Comparison of ENCODE assay signal across 12 cellular contexts in the genomic region with DNA sequence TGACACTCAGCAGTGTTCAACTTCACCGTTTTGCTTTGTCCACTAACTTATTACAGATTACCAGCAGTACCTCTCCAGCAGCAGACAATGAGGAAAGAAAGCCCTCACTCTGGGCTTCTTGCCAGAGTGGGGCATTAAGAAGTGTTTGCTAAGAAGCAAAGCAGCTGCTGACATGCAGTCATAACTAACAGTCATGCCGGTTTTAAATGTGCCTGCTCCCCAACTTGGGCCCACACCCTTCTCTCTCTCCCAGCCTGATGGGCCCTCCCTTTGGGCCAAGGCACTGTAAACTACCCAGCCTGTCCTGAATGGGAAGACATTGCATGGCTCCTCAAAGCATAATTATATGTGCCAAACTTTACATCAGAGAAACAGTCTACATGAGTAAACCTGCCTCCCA. TPM values are rescaled to one million over a fixed set of nuclear protein-coding genes. Genes with fewer than 3 reads are reported as not detected.
DNase-seq lines count a peak whose midpoint lies in the region; ATAC-seq and TF ChIP-seq lines count a peak whose summit lies in the region.
"Had no signal": no experiment of that assay in that cellular context is flagged by ENCODE, and none has a peak within 500 bp of the region (broad histone marks: within the 10 kb centered on the region; RNA-seq: fewer than 3 reads in every experiment).

No MANE protein-coding gene starts in this region.

- ATAC-seq in RWPE2 (ENCODE audit: low read depth) = peak; percentile 88
- ATAC-seq: body of pancreas had no signal

- DNase-seq in AG04450 (ENCODE audit: low read depth, low spot score) (peak; percentile 78), HT-29 (ENCODE audit: low spot score) (peak; percentile 33), RWPE2 (ENCODE audit: low spot score) (no peak), glomerular visceral epithelial cell (ENCODE audit: extremely low spot score) (peak; percentile 83), trophoblast cell (no peak), endodermal cell (no peak)
- DNase-seq in activated CD4-positive, alpha-beta T cell treated with anti-CD3 and anti-CD28 coated beads, Interleukin-2, amount 50 U/mL, for 48 hours = no peak
- no peak for DNase-seq in activated T-cell treated with anti-CD3 and anti-CD28 coated beads, Interleukin-2, amount 50 U/mL, for 1 hour
- DNase-seq: activated CD4-positive, CD25-positive, alpha-beta regulatory T cell treated with anti-CD3 and anti-CD28 coated beads, Interleukin-2, amount 50 U/mL, for 72 hours; kidney; testis had no signal

- H3K27me3 ChIP-seq in AG04450 (ENCODE audit: control insufficient read depth, insufficient read depth, low read length) = no peaks in the 10 kb centered on the region
- H3K27me3 ChIP-seq in RWPE2 (ENCODE audit: insufficient read depth, poor library complexity, severe bottlenecking) = no peaks in the 10 kb centered on the region
- no peaks in the 10 kb centered on the region for H3K27me3 ChIP-seq in trophoblast cell (ENCODE audit: insufficient read depth, low read length)
- no peaks in the 10 kb centered on the region for H3K27me3 ChIP-seq in endodermal cell (ENCODE audit: control insufficient read depth, insufficient read depth, low read length, poor library complexity, severe bottlenecking)
- H3K27me3 ChIP-seq: body of pancreas, testis had no signal

- POLR2A ChIA-PET in AG04450 (lab: Yijun Ruan, JAX) = no interaction called here

- H3K4me1 Mint-ChIP-seq in endodermal cell = no peaks in the 10 kb centered on the region

- no CpG with 5 or more reads among the region's 2 CpGs for WGBS in trophoblast cell (ENCODE audit: extremely low coverage, insufficient coverage, insufficient read length)
- 92% methylated on average over 2 of the region's 2 CpGs for WGBS in endodermal cell (ENCODE audit: insufficient coverage in 1 of 2, insufficient read length in 1 of 2), 2 experiments

- TF ChIP-seq CTCF in AG04450 (IDR thresholded peaks at IDR 0.05; ENCODE audit: low read depth, low read length) (no peak), RWPE2 (IDR thresholded peaks at IDR 0.05; ENCODE audit: poor library complexity, severe bottlenecking) (no peak), endodermal cell (conservative IDR thresholded peaks at IDR 0.05) (no peak)

- H2BK120ac ChIP-seq in trophoblast cell (ENCODE audit: insufficient read depth, low read length, poor library complexity) = no peak overlapping the region

- no peak overlapping the region for H2AFZ ChIP-seq in trophoblast cell (ENCODE audit: insufficient read depth, low read length, poor library complexity)

- H3K9ac ChIP-seq in trophoblast cell (ENCODE audit: low read length) (no peak overlapping the region), endodermal cell (ENCODE audit: extremely low read depth, low read length, poor library complexity, severe bottlenecking) (no peak overlapping the region)

- no peak overlapping the region for H3K14ac ChIP-seq in trophoblast cell (ENCODE audit: low read length)

- H3K36me3 ChIP-seq in RWPE2 (ENCODE audit: low read depth) = no peaks in the 10 kb centered on the region
- no peaks in the 10 kb centered on the region for H3K36me3 ChIP-seq in trophoblast cell (ENCODE audit: control insufficient read depth in 1 of 2, insufficient read depth in 2 of 2, low read length in 2 of 2)
- H3K36me3 ChIP-seq in endodermal cell (ENCODE audit: control insufficient read depth, insufficient read depth, low read length) = no peaks in the 10 kb centered on the region

- H3K27ac ChIP-seq in AG04450 (ENCODE audit: low read depth, low read length) (peak overlapping the region; percentile 34), RWPE2 (ENCODE audit: poor library complexity, severe bottlenecking) (peak overlapping the region; percentile 55), trophoblast cell (ENCODE audit: low read depth, low read length) (no peak overlapping the region), endodermal cell (ENCODE audit: low read depth, low read length) (no peak overlapping the region)
- H3K27ac ChIP-seq: body of pancreas, testis had no signal

- H3K27me3 Mint-ChIP-seq in endodermal cell (ENCODE audit: insufficient read depth) = no peaks in the 10 kb centered on the region

- no peaks in the 10 kb centered on the region for H3K79me2 ChIP-seq in trophoblast cell (ENCODE audit: control insufficient read depth, insufficient read depth, low read length, poor library complexity)

- no peak overlapping the region for H4K12ac ChIP-seq in trophoblast cell (ENCODE audit: low read depth, low read length)

- H3K4me1 ChIP-seq in RWPE2 (ENCODE audit: insufficient read depth, poor library complexity, severe bottlenecking) (peaks cover 8% of the 10 kb centered on the region), trophoblast cell (ENCODE audit: control insufficient read depth in 1 of 2, insufficient read depth in 2 of 2, low read length in 2 of 2) (no peaks in the 10 kb centered on the region), endodermal cell (ENCODE audit: control insufficient read depth, insufficient read depth, low read length) (no peaks in the 10 kb centered on the region)
- H3K4me1 ChIP-seq: body of pancreas, testis had no signal

- peaks cover 13% of the 10 kb centered on the region for H3K9me3 Mint-ChIP-seq in endodermal cell

- H4K91ac ChIP-seq in trophoblast cell (ENCODE audit: low read depth, low read length) = no peak overlapping the region

- H3K9me3 ChIP-seq in AG04450 (ENCODE audit: control insufficient read depth, insufficient read depth, low read length) (no peaks in the 10 kb centered on the region), RWPE2 (ENCODE audit: severe bottlenecking) (no peaks in the 10 kb centered on the region), trophoblast cell (ENCODE audit: insufficient read depth, low read depth, low read length) (no peaks in the 10 kb centered on the region), endodermal cell (ENCODE audit: control insufficient read depth, low read length) (peaks cover 11% of the 10 kb centered on the region)
- H3K9me3 ChIP-seq: body of pancreas, testis had no signal

- no peak overlapping the region for H3K4me2 ChIP-seq in trophoblast cell (ENCODE audit: low read length)

- no peak overlapping the region for H3K18ac ChIP-seq in trophoblast cell (ENCODE audit: low read length)

- H3K4ac ChIP-seq in trophoblast cell (ENCODE audit: low read depth, low read length) = no peak overlapping the region

- H2AK5ac ChIP-seq in trophoblast cell (ENCODE audit: low read length) = no peak overlapping the region

- H4K8ac ChIP-seq in trophoblast cell (ENCODE audit: low read depth, low read length) = no peak overlapping the region

- no peak overlapping the region for H3K23ac ChIP-seq in trophoblast cell (ENCODE audit: low read length)

- no peak overlapping the region for H3K4me3 ChIP-seq in AG04450 (ENCODE audit: low read depth, low read length)
- no peak overlapping the region for H3K4me3 ChIP-seq in RWPE2 (ENCODE audit: severe bottlenecking)
- H3K4me3 ChIP-seq in trophoblast cell (ENCODE audit: low read depth, low read length) = no peak overlapping the region
- no peak overlapping the region for H3K4me3 ChIP-seq in endodermal cell (ENCODE audit: low read length)
- H3K4me3 ChIP-seq: body of pancreas, testis had no signal

- H3K79me1 ChIP-seq in trophoblast cell (ENCODE audit: low read length) = no peaks in the 10 kb centered on the region

- H3K36me3 Mint-ChIP-seq in endodermal cell (ENCODE audit: low read depth) = no peaks in the 10 kb centered on the region

- no peak overlapping the region for H3K27ac Mint-ChIP-seq in endodermal cell

- no peak overlapping the region for H2BK5ac ChIP-seq in trophoblast cell (ENCODE audit: low read depth, low read length, poor library complexity)

- no peak overlapping the region for H3K4me3 Mint-ChIP-seq in endodermal cell

- CTCF ChIA-PET in AG04450 (lab: Charles Lee) = no interaction called here

- no peak overlapping the region for H2BK12ac ChIP-seq in trophoblast cell (ENCODE audit: low read length)

RNA-seq across cellular contexts. Expression of a gene that starts 54.6 kb away (rescaled TPM):
- 3.2 and 3.6 TPM in 2 replicates for polyA plus RNA-seq in AG04450 (2011; rRNA removed)
- polyA minus RNA-seq in AG04450 (2011; rRNA and poly(A)+ RNA removed) = 1.1 and 4.3 TPM in 2 replicates
- not detected in 2 replicates for total RNA-seq in HT-29 (2014; rRNA removed; shearing (Covaris generic))
- polyA plus RNA-seq in trophoblast cell (2013) = 0.08 and 0.12 TPM in 2 replicates
- 1 to 10 TPM; 1.8 to 3.4 TPM for total RNA-seq in endodermal cell
- polyA plus RNA-seq in endodermal cell (2013, experiment 1 of 2) = 6.7 TPM
- polyA plus RNA-seq in endodermal cell (2013, experiment 2 of 2) = 5.2 TPM

Comparison
In these comparisons a context has a peak if more than half of its experiments do, and no peak if none do; other contexts are left out.
1. DNase-seq: peak in AG04450 (single experiment), HT-29 (single experiment) and glomerular visceral epithelial cell (single experiment); none in RWPE2 (single experiment), activated CD4-positive, alpha-beta T cell treated with anti-CD3 and anti-CD28 coated beads, Interleukin-2, amount 50 U/mL, for 48 hours (0 of 2), trophoblast cell (0 of 2), endodermal cell (single experiment) and activated T-cell treated with anti-CD3 and anti-CD28 coated beads, Interleukin-2, amount 50 U/mL, for 1 hour (single experiment).
2. H3K27ac ChIP-seq: peak in AG04450 (single experiment) and RWPE2 (single experiment); none in trophoblast cell (single experiment) and endodermal cell (single experiment).